Comparison of ENCODE assay signal across 11 cellular contexts in genomic region chr14:104353921-104354701, GRCh38.
DNase-seq lines count a peak whose midpoint lies in the region; ATAC-seq and TF ChIP-seq lines count a peak whose summit lies in the region.
"Had no signal": no experiment of that assay in that cellular context is flagged by ENCODE, and none has a peak within 500 bp of the region (broad histone marks: within the 10 kb centered on the region; RNA-seq: fewer than 3 reads in every experiment).

No MANE protein-coding gene starts in this region.

- H3K36me3 Mint-ChIP-seq in activated naive CD4-positive, alpha-beta T cell treated with anti-CD3 and anti-CD28 coated beads, Interleukin-2, amount 10 ng/mL, durations not matched to agents 7 days and 5 days, result no peaks in the 10 kb centered on the region
- no peaks in the 10 kb centered on the region for H3K36me3 Mint-ChIP-seq in endothelial cell (ENCODE audit: low read depth, unreplicated experiment)
- H3K36me3 Mint-ChIP-seq in nephron (ENCODE audit: low read depth), result peaks cover 3% of the 10 kb centered on the region
- H3K36me3 Mint-ChIP-seq in nephron progenitor cell (ENCODE audit: low read depth), result no peaks in the 10 kb centered on the region

- H3K4me1 Mint-ChIP-seq in activated naive CD4-positive, alpha-beta T cell treated with anti-CD3 and anti-CD28 coated beads, Interleukin-2, amount 10 ng/mL, durations not matched to agents 7 days and 5 days, result no peaks in the 10 kb centered on the region
- H3K4me1 Mint-ChIP-seq in endothelial cell (ENCODE audit: unreplicated experiment) (peaks cover 11% of the 10 kb centered on the region), nephron (peaks cover 34% of the 10 kb centered on the region), nephron progenitor cell (peaks cover 5% of the 10 kb centered on the region)

- no peak overlapping the region for H3K4me3 Mint-ChIP-seq in activated naive CD4-positive, alpha-beta T cell treated with anti-CD3 and anti-CD28 coated beads, Interleukin-2, amount 10 ng/mL, durations not matched to agents 7 days and 5 days
- H3K4me3 Mint-ChIP-seq in endothelial cell (ENCODE audit: unreplicated experiment), result no peak overlapping the region
- no peak overlapping the region for H3K4me3 Mint-ChIP-seq in nephron
- no peak overlapping the region for H3K4me3 Mint-ChIP-seq in nephron progenitor cell

- H3K27ac ChIP-seq in upper lobe of right lung, result no peak overlapping the region
- H3K27ac ChIP-seq: body of pancreas had no signal

- no peaks in the 10 kb centered on the region for H3K4me1 ChIP-seq in upper lobe of right lung
- H3K4me1 ChIP-seq: body of pancreas had no signal

- TF ChIP-seq CTCF in endothelial cell (IDR thresholded peaks at IDR 0.05; ENCODE audit: unreplicated experiment) (no peak), nephron (IDR thresholded peaks at IDR 0.05; ENCODE audit: unreplicated experiment in 3 of 3) (no peak), upper lobe of right lung (IDR thresholded peaks at IDR 0.05) (no peak), nephron progenitor cell (IDR thresholded peaks at IDR 0.05) (no peak)

- no peaks in the 10 kb centered on the region for H3K9me3 ChIP-seq in upper lobe of right lung
- H3K9me3 ChIP-seq: body of pancreas had no signal

- no peaks in the 10 kb centered on the region for H3K27me3 ChIP-seq in upper lobe of right lung
- H3K27me3 ChIP-seq: body of pancreas had no signal

- no peaks in the 10 kb centered on the region for H3K36me3 ChIP-seq in upper lobe of right lung

- no peaks in the 10 kb centered on the region for H3K9me3 Mint-ChIP-seq in activated naive CD4-positive, alpha-beta T cell treated with anti-CD3 and anti-CD28 coated beads, Interleukin-2, amount 10 ng/mL, durations not matched to agents 7 days and 5 days
- H3K9me3 Mint-ChIP-seq in endothelial cell (ENCODE audit: unreplicated experiment), result peaks cover 5% of the 10 kb centered on the region
- peaks cover 2% of the 10 kb centered on the region for H3K9me3 Mint-ChIP-seq in nephron
- H3K9me3 Mint-ChIP-seq in nephron progenitor cell, result peaks cover 4% of the 10 kb centered on the region

- no peak overlapping the region for H3K27ac Mint-ChIP-seq in activated naive CD4-positive, alpha-beta T cell treated with anti-CD3 and anti-CD28 coated beads, Interleukin-2, amount 10 ng/mL, durations not matched to agents 7 days and 5 days
- H3K27ac Mint-ChIP-seq in endothelial cell (ENCODE audit: unreplicated experiment) (peak overlapping the region; percentile 72), nephron (peak overlapping the region; percentile 44 to 62 (median 57)), nephron progenitor cell (no peak overlapping the region)

- H3K27me3 Mint-ChIP-seq in activated naive CD4-positive, alpha-beta T cell treated with anti-CD3 and anti-CD28 coated beads, Interleukin-2, amount 10 ng/mL, durations not matched to agents 7 days and 5 days, result peaks cover 14% of the 10 kb centered on the region
- peaks cover 6% of the 10 kb centered on the region for H3K27me3 Mint-ChIP-seq in endothelial cell (ENCODE audit: unreplicated experiment)
- H3K27me3 Mint-ChIP-seq in nephron (ENCODE audit: low read depth), result peaks cover 21% of the 10 kb centered on the region
- peaks cover 37% of the 10 kb centered on the region for H3K27me3 Mint-ChIP-seq in nephron progenitor cell (ENCODE audit: low read depth, poor library complexity)

- DNase-seq in activated naive CD4-positive, alpha-beta T cell treated with anti-CD3 and anti-CD28 coated beads, Interleukin-2, amount 10 ng/mL, durations not matched to agents 7 days and 5 days, result peak; percentile 8
- no peak for DNase-seq in activated naive CD4-positive, alpha-beta T cell treated with Interleukin-2 at 50 U/mL for 16 hours
- DNase-seq in endothelial cell (ENCODE audit: low spot score), result peak; percentile 43
- peak; percentile 62 for DNase-seq in upper lobe of right lung
- no peak for DNase-seq in nephron progenitor cell
- DNase-seq in NCI-H2196 treated with DMSO at 0.1 percent for 48 hours (lab: John Stamatoyannopoulos, UW; ENCODE audit: unreplicated experiment), result no peak
- no peak for DNase-seq in activated CD4-positive, CD25-positive, alpha-beta regulatory T cell (lab: John Stamatoyannopoulos, UW)
- DNase-seq: effector memory CD4-positive, alpha-beta T cell; NCI-H1048 had no signal

- no peak overlapping the region for H3K4me3 ChIP-seq in upper lobe of right lung
- H3K4me3 ChIP-seq: body of pancreas had no signal

- intact Hi-C loops in upper lobe of right lung (cut with DNase I), result no loop called here

- ATAC-seq in upper lobe of right lung, result no peak
- ATAC-seq: body of pancreas had no signal

- CTCF ChIA-PET in activated naive CD4-positive, alpha-beta T cell treated with anti-CD3 and anti-CD28 coated beads, Interleukin-2, amount 10 ng/mL, durations not matched to agents 7 days and 5 days (lab: Charles Lee), result no interaction called here

Comparison
In these comparisons a context has a peak if more than half of its experiments do, and no peak if none do; other contexts are left out.
1. DNase-seq: peak in activated naive CD4-positive, alpha-beta T cell treated with anti-CD3 and anti-CD28 coated beads, Interleukin-2, amount 10 ng/mL, durations not matched to agents 7 days and 5 days (single experiment), endothelial cell (single experiment) and upper lobe of right lung (single experiment); none in activated naive CD4-positive, alpha-beta T cell treated with Interleukin-2 at 50 U/mL for 16 hours (single experiment), nephron progenitor cell (single experiment), NCI-H2196 treated with DMSO at 0.1 percent for 48 hours (single experiment) and activated CD4-positive, CD25-positive, alpha-beta regulatory T cell (0 of 4).
2. H3K27ac Mint-ChIP-seq: peak in endothelial cell (single experiment) and nephron (3 of 3); none in activated naive CD4-positive, alpha-beta T cell treated with anti-CD3 and anti-CD28 coated beads, Interleukin-2, amount 10 ng/mL, durations not matched to agents 7 days and 5 days (single experiment) and nephron progenitor cell (single experiment).